9 cellular contexts compared by ENCODE assay signal in the genomic region with DNA sequence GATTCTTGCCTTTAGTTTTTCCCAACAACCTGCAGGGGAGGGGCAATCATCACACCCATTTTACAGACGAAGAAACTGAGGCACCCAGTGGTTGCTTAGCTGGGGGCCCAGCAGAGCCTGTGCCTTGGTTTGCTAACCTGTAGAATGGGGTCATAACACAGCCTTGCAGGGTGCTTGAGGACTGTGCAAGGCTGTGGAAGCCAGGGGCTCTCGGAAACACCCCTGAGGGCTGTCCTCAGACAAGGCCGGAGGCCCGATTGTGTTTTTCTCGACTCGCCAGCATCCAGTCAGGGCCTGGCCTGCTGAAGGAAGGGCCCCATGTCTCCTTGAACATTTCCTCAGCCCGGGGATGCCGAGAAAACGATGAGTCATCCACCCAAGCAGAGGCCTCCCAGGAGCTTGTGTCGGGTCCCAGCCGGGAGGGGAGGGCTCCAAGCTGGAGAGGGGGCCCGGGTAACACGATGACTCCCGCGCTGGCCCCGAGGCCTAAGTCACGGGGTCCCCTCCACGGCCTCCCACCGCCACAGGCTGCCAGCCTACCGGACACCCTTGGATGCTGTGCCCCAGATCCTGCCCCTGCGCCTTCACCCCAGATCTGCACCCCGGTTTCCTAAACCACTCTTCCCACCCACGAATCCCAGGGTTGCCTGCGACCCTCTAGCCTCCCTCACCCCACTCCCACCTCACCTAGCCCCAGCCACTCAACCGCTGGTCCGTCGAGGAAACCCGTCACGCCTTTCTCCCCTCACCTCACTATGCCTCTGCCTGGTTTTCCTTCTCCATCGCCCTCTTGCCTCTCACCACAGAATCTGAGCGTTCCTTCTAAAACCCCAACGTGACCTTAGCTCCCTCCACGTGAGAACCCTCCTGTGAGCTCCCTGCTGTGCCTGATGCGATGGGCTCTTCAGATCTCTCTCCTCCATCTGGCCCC. TPM values are rescaled to one million over a fixed set of nuclear protein-coding genes. Genes with fewer than 3 reads are reported as not detected.
A peak's percentile ranks its signal among the peaks of the same experiment; 100 is the strongest.
DNase-seq lines count a peak whose midpoint lies in the region; ATAC-seq, FAIRE-seq and TF ChIP-seq lines count a peak whose summit lies in the region.
"Had no signal": no experiment of that assay in that cellular context is flagged by ENCODE, and none has a peak within 500 bp of the region (broad histone marks: within the 10 kb centered on the region; RNA-seq: fewer than 3 reads in every experiment).

No MANE protein-coding gene starts in this region.

- TF ChIP-seq EP300 in HepG2 (IDR thresholded peaks at IDR 0.05; ENCODE audit: low read depth in 2 of 2, low read length in 2 of 2) = no peak
- TF ChIP-seq EP300 in HepG2 (CRISPR knock-in tag; IDR thresholded peaks at IDR 0.05; ENCODE audit: borderline replicate concordance) = no peak

- H3K4me3 ChIP-seq in HepG2 (replicated peaks in 1 of 3; ENCODE audit: insufficient read depth in 1 of 3, low read depth in 2 of 3, low read length in 3 of 3) = no peak overlapping the region
- H3K4me3 ChIP-seq: thoracic aorta had no signal

- intact Hi-C loops in HepG2 (cut with micrococcal nuclease; ENCODE audit: unreplicated experiment) = no loop called here

- H3K36me3 ChIP-seq in HepG2 (replicated peaks in 1 of 2; ENCODE audit: control insufficient read depth in 1 of 2, insufficient read depth in 2 of 2, low read length in 2 of 2) = no peaks in the 10 kb centered on the region
- H3K36me3 ChIP-seq: thoracic aorta had no signal

- TF ChIP-seq CTCF in HepG2 (CRISPR knock-in tag; IDR thresholded peaks at IDR 0.05) = no peak

- H3K9me3 ChIP-seq in HepG2 (ENCODE audit: low read length) = no peaks in the 10 kb centered on the region
- H3K9me3 ChIP-seq: thoracic aorta had no signal

- no peaks in the 10 kb centered on the region for H4K20me1 ChIP-seq in HepG2 (ENCODE audit: insufficient read depth, low read length)

- H2AFZ ChIP-seq in HepG2 (ENCODE audit: low read length) = no peak overlapping the region

- peaks cover 54% of the 10 kb centered on the region for H3K4me1 ChIP-seq in HepG2 (ENCODE audit: insufficient read depth, low read length)

- H3K27ac ChIP-seq in HepG2 (ENCODE audit: extremely low read length, insufficient read depth, low read length) = no peak overlapping the region
- H3K27ac ChIP-seq: thoracic aorta had no signal

- peaks cover 53% of the 10 kb centered on the region for H3K4me1 Mint-ChIP-seq in activated naive CD4-positive, alpha-beta T cell treated with anti-CD3 and anti-CD28 coated beads, Interleukin-2, amount 50 U/mL, for 24 hours

- peak overlapping the region; percentile 72 for H3K27ac Mint-ChIP-seq in activated naive CD4-positive, alpha-beta T cell treated with anti-CD3 and anti-CD28 coated beads, Interleukin-2, amount 50 U/mL, for 24 hours

- H3K36me3 Mint-ChIP-seq in activated naive CD4-positive, alpha-beta T cell treated with anti-CD3 and anti-CD28 coated beads, Interleukin-2, amount 50 U/mL, for 24 hours = no peaks in the 10 kb centered on the region

- TF ChIP-seq RAD21 in HepG2 (CRISPR knock-in tag; IDR thresholded peaks at IDR 0.05) = no peak

- POLR2A ChIA-PET in HepG2 (lab: Yijun Ruan, JAX) = interaction anchor here (1.4 kb wide), 1 partner anchor 9 kb away, joined by 3 read pairs; no protein-coding TSS in a partner anchor

- H3K4me2 ChIP-seq in HepG2 (ENCODE audit: low read depth, low read length) = no peak overlapping the region

- no peaks in the 10 kb centered on the region; a peak in 1 of 5 replicates for H3K27me3 ChIP-seq in HepG2 (ENCODE audit: control insufficient read depth in 1 of 2, insufficient read depth in 2 of 2, low read length in 2 of 2)

- H3K9me3 Mint-ChIP-seq in activated naive CD4-positive, alpha-beta T cell treated with anti-CD3 and anti-CD28 coated beads, Interleukin-2, amount 50 U/mL, for 24 hours = no peaks in the 10 kb centered on the region

- peaks cover 4% of the 10 kb centered on the region for H3K79me2 ChIP-seq in HepG2 (ENCODE audit: insufficient read depth, low read length)

- no peaks in the 10 kb centered on the region for H3K27me3 Mint-ChIP-seq in activated naive CD4-positive, alpha-beta T cell treated with anti-CD3 and anti-CD28 coated beads, Interleukin-2, amount 50 U/mL, for 24 hours

- CTCF ChIA-PET in HepG2 (lab: Yijun Ruan, JAX; ENCODE audit: low intra/inter-chr PET ratio, low total read pairs) = no interaction called here

- no peak overlapping the region for H3K4me3 Mint-ChIP-seq in activated naive CD4-positive, alpha-beta T cell treated with anti-CD3 and anti-CD28 coated beads, Interleukin-2, amount 50 U/mL, for 24 hours

- no TSS peak for BruUV-seq in HepG2 (replicated peaks; lab: Mats Ljungman, UMichigan)

- no peak for TF ChIP-seq POLR2A in HepG2 (IDR thresholded peaks at IDR 0.05; ENCODE audit: insufficient read depth in 1 of 2, low read depth in 2 of 2, low read length in 2 of 2)

- 60% methylated on average over 29 of the region's 34 CpGs for WGBS in HepG2 (ENCODE audit: low lambda C conversion rate)

- FAIRE-seq in HepG2 (lab: Jason Lieb, UNC) = no peak

- ATAC-seq in HepG2 (no peak), GM18870 (IDR thresholded peaks at IDR 0.05; ENCODE audit: unreplicated experiment) (no peak), GM21381 (IDR thresholded peaks at IDR 0.05; ENCODE audit: unreplicated experiment) (no peak)

- in situ Hi-C loops in HepG2 (cut with HindIII; ENCODE audit: extremely low pct_ligation_motif_present, low pct_unique_long_range_greater_than_20kb) = no loop called here

- DNase-seq in DMS79 treated with DMSO at 0.1 percent for 48 hours (lab: John Stamatoyannopoulos, UW) (peak; percentile 42), NCI-H524 (lab: John Stamatoyannopoulos, UW) (peak; percentile 92 to 96), HepG2 (ENCODE audit: low spot score) (no peak), NCI-H82 treated with DMSO at 0.1 percent for 48 hours (lab: John Stamatoyannopoulos, UW; ENCODE audit: unreplicated experiment) (no peak), medulla oblongata (ENCODE audit: extremely low spot score) (no peak)

- H3K9ac ChIP-seq in HepG2 (ENCODE audit: insufficient read depth, low read depth, low read length) = no peak overlapping the region

TF ChIP-seq in HepG2, 621 proteins besides CTCF, POLR2A, EP300 and RAD21 (continues in another document):
- TF ChIP-seq MAFG (CRISPR knock-in tag; IDR thresholded peaks at IDR 0.05) = peak; percentile 48; the same call in 1 of the 2 replicates
- TF ChIP-seq MAFK (conservative IDR thresholded peaks at IDR 0.05 in 1 of 2, IDR thresholded peaks at IDR 0.05 in 1 of 2; ENCODE audit: low read length in 2 of 2) = peak; percentile 20 to 55; a peak in 3 of 4 replicates
- TF ChIP-seq ZC3H13 (CRISPR knock-in tag; IDR thresholded peaks at IDR 0.05) = 0 out of 2 replicates have a peak, but pooled peaks have one; percentile 33
- TF ChIP-seq ZNF629 (CRISPR knock-in tag; conservative IDR thresholded peaks at IDR 0.05) = peak; percentile 99
- TF ChIP-seq NFE2L2 (IDR thresholded peaks at IDR 0.05; ENCODE audit: low read length) = peak; percentile 94
- peak; percentile 36; the same call in 1 of the 2 replicates for TF ChIP-seq HDAC1 (CRISPR knock-in tag; IDR thresholded peaks at IDR 0.05)
- TF ChIP-seq KDM1A (CRISPR knock-in tag; IDR thresholded peaks at IDR 0.05) = peak; percentile 90
- TF ChIP-seq ZBTB7A (CRISPR knock-in tag; IDR thresholded peaks at IDR 0.05) = 0 out of 2 replicates have a peak, but pooled peaks have one; percentile 21
- TF ChIP-seq ZNF263 (CRISPR knock-in tag; IDR thresholded peaks at IDR 0.05) = 0 out of 2 replicates have a peak, but pooled peaks have one; percentile 23
- 0 out of 2 replicates have a peak, but pooled peaks have one; percentile 25 for TF ChIP-seq KDM2A (CRISPR knock-in tag; IDR thresholded peaks at IDR 0.05; ENCODE audit: borderline replicate concordance, low read depth)
- TF ChIP-seq ZNF768 (CRISPR knock-in tag; IDR thresholded peaks at IDR 0.05) = peak; percentile 14
- TF ChIP-seq CHD4 (IDR thresholded peaks at IDR 0.05; ENCODE audit: borderline replicate concordance, low read length) = peak; percentile 87; the same call in 1 of the 2 replicates

RNA-seq across cellular contexts. Expression of a gene that starts 10.6 kb away (rescaled TPM):
- total RNA-seq in HepG2 (2016; rRNA removed; fragmentation: Illumina TruSeq; extraction: Trizol) = 16.6 and 16.9 TPM in 2 replicates
- 19.2 and 19.4 TPM in 2 replicates for total RNA-seq in HepG2 (2016; cell fraction: cytosol; rRNA removed; fragmentation: Illumina TruSeq; extraction: Trizol; ENCODE audit: low read depth)
- total RNA-seq in HepG2 (2016; cell fraction: insoluble cytoplasmic fraction; rRNA removed; fragmentation: Illumina TruSeq; extraction: Trizol) = 14.6 and 17.1 TPM in 2 replicates
- 21.3 and 24.1 TPM in 2 replicates for total RNA-seq in HepG2 (2016; cell fraction: membrane; rRNA removed; fragmentation: Illumina TruSeq; extraction: Trizol)
- 21.2 and 22.3 TPM in 2 replicates for total RNA-seq in HepG2 (2016; cell fraction: nucleus; rRNA removed; fragmentation: Illumina TruSeq; extraction: Trizol)
- polyA plus RNA-seq in HepG2 (2011; rRNA removed) = 35.4 and 38.7 TPM in 2 replicates
- 16.5 and 20.9 TPM in 2 replicates for polyA plus RNA-seq in HepG2 (2011; cell fraction: cytosol; rRNA removed)
- polyA plus RNA-seq in HepG2 (2011; cell fraction: nucleus; rRNA removed) = 91.0 and 107 TPM in 2 replicates
- 36.0 and 39.2 TPM in 2 replicates for polyA plus RNA-seq in HepG2 (2012)
- 35.0 and 39.6 TPM in 2 replicates for polyA plus RNA-seq in HepG2 (2016; cell fraction: cytosol; fragmentation: Illumina TruSeq; extraction: Trizol; ENCODE audit: low read depth)
- 21.6 and 26.9 TPM in 2 replicates for polyA plus RNA-seq in HepG2 (2016; cell fraction: insoluble cytoplasmic fraction; fragmentation: Illumina TruSeq; extraction: Trizol; ENCODE audit: low read depth)
- polyA plus RNA-seq in HepG2 (2016; cell fraction: membrane; fragmentation: Illumina TruSeq; extraction: Trizol; ENCODE audit: low read depth) = 31.2 and 32.6 TPM in 2 replicates
- 57.5 and 60.6 TPM in 2 replicates for polyA plus RNA-seq in HepG2 (2016; cell fraction: nucleus; fragmentation: Illumina TruSeq; extraction: Trizol; ENCODE audit: insufficient read depth, low read depth)
- polyA minus RNA-seq in HepG2 (2011; rRNA and poly(A)+ RNA removed; ENCODE audit: low replicate concordance) = 6.7 and 47.8 TPM in 2 replicates
- 28.0 and 37.6 TPM in 2 replicates for polyA minus RNA-seq in HepG2 (2011; cell fraction: cytosol; rRNA and poly(A)+ RNA removed)
- 30.5 and 30.6 TPM in 2 replicates for polyA minus RNA-seq in HepG2 (2011; cell fraction: nucleus; rRNA and poly(A)+ RNA removed)

Comparison
In these comparisons a context has a peak if more than half of its experiments do, and no peak if none do; other contexts are left out.
1. DNase-seq: peak in DMS79 treated with DMSO at 0.1 percent for 48 hours (single experiment) and NCI-H524 (2 of 2); none in HepG2 (single experiment), NCI-H82 treated with DMSO at 0.1 percent for 48 hours (single experiment) and medulla oblongata (single experiment).